ENCODE assay signal across 8 cellular contexts in the genomic region with DNA sequence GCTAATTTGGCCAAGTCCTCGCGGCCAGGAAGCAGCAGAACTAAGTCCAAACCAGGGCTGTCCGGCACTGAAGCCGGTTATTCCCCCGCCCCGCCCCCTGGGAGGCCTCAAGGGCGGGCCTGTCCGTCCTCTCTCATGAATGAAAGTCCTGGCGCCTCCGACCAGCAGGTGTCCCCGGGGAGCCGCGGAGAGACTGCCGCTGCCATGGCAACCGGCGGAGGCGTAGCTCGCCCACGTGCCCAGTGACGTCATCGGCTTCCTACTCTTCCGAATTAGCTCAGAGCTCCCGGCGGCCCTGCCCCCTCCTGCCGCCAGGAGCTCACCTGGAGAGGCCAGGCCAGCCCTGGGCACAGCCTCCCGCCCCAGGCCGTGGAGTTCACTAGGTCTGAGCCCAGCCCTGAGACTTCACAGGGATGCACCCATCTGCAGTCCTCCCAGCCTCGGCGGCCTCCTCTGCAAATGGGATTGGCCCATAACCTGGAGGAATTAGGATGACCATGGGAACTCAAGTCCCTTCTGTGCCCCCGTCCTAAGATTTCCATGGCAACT. TPM values are rescaled to one million over a fixed set of nuclear protein-coding genes. Genes with fewer than 3 reads are reported as not detected.
DNase-seq lines count a peak whose midpoint lies in the region; ATAC-seq and TF ChIP-seq lines count a peak whose summit lies in the region.

No MANE protein-coding gene starts in this region.

- no peaks in the 10 kb centered on the region for H3K36me3 Mint-ChIP-seq in T-helper 1 cell treated with Interleukin-12 subunit alpha and Interleukin-12 subunit beta and Interleukin-4 antibody, amounts not matched to agents 30 μg/mL and 1 μg/mL, for 36 hours (ENCODE audit: low read depth)

- no peaks in the 10 kb centered on the region for H3K27me3 Mint-ChIP-seq in T-helper 1 cell treated with Interleukin-12 subunit alpha and Interleukin-12 subunit beta and Interleukin-4 antibody, amounts not matched to agents 30 μg/mL and 1 μg/mL, for 36 hours (ENCODE audit: low read depth)

- DNase-seq in GM12864 (ENCODE audit: low read depth), result peak; percentile 92
- peak; percentile 80 for DNase-seq in NCI-H1694 (lab: John Stamatoyannopoulos, UW)
- peak; percentile 61 to 99 (median 96) for DNase-seq in amygdala (lab: John Stamatoyannopoulos, UW)
- DNase-seq in left cardiac atrium, result peak; percentile 99
- DNase-seq in posterior cingulate gyrus, result peak; percentile 98 to 100 (median 100)
- DNase-seq in upper lobe of left lung, result peak; percentile 98 to 100

- peak overlapping the region; percentile 83 to 95 (median 90) for H3K27ac ChIP-seq in upper lobe of left lung

- peak in 1 of 4 donors; percentile 68 for TF ChIP-seq EP300 in upper lobe of left lung (IDR thresholded peaks at IDR 0.05)

- TF ChIP-seq CTCF in GM12864 (IDR thresholded peaks at IDR 0.05; ENCODE audit: low read depth, low read length, missing control alignments) (peak; percentile 67), upper lobe of left lung (IDR thresholded peaks at IDR 0.05) (peak; percentile 76 to 98 (median 96))

- H3K4me3 ChIP-seq in GM12864 (ENCODE audit: low read depth, low read length), result peak overlapping the region; percentile 64
- peak overlapping the region; percentile 74 to 90 (median 83) for H3K4me3 ChIP-seq in upper lobe of left lung

- ATAC-seq in HG02763 (IDR thresholded peaks at IDR 0.05; ENCODE audit: unreplicated experiment), result peak; percentile 47
- ATAC-seq in left cardiac atrium, result peak; percentile 70 to 74
- peak; percentile 80 to 91 for ATAC-seq in upper lobe of left lung (ENCODE audit: low FRiP score in 2 of 2)

- intact Hi-C loops in left cardiac atrium (cut with DNase I) (loop anchor here (5.0 to 10.0 kb wide), 2 partner anchors 95 to 162 kb away; no protein-coding TSS in a partner anchor), posterior cingulate gyrus (cut with DNase I) (loop anchor here (2.0 kb wide), 2 partner anchors 13 to 161 kb away; partner anchors contain the start of gene CDK10)

- peak overlapping the region; percentile 59 for H3K27ac Mint-ChIP-seq in T-helper 1 cell treated with Interleukin-12 subunit alpha and Interleukin-12 subunit beta and Interleukin-4 antibody, amounts not matched to agents 30 μg/mL and 1 μg/mL, for 36 hours

- peak overlapping the region; percentile 56 for H3K4me3 Mint-ChIP-seq in T-helper 1 cell treated with Interleukin-12 subunit alpha and Interleukin-12 subunit beta and Interleukin-4 antibody, amounts not matched to agents 30 μg/mL and 1 μg/mL, for 36 hours

- H3K9me3 ChIP-seq in upper lobe of left lung, result no peaks in the 10 kb centered on the region

- H3K4me1 ChIP-seq in upper lobe of left lung, result peaks cover 15 to 39% (median 23%) of the 10 kb centered on the region in 4 donors

- peak in 2 of 4 donors; percentile 15 to 50 for TF ChIP-seq POLR2A in upper lobe of left lung (IDR thresholded peaks at IDR 0.05)

- 0 to 4% methylated on average over 10 to 14 of the region's 30 CpGs for WGBS in upper lobe of left lung, 2 donors

- H3K27me3 ChIP-seq in upper lobe of left lung, result no peaks in the 10 kb centered on the region

- H3K9me3 Mint-ChIP-seq in T-helper 1 cell treated with Interleukin-12 subunit alpha and Interleukin-12 subunit beta and Interleukin-4 antibody, amounts not matched to agents 30 μg/mL and 1 μg/mL, for 36 hours, result no peaks in the 10 kb centered on the region

- H3K4me1 Mint-ChIP-seq in T-helper 1 cell treated with Interleukin-12 subunit alpha and Interleukin-12 subunit beta and Interleukin-4 antibody, amounts not matched to agents 30 μg/mL and 1 μg/mL, for 36 hours (ENCODE audit: low read depth), result peaks cover 8% of the 10 kb centered on the region

- H3K36me3 ChIP-seq in upper lobe of left lung, result peaks cover 0 to 31% (median 19%) of the 10 kb centered on the region in 4 donors

RNA-seq across cellular contexts. Expression of gene SPATA2L, which starts 1.3 kb away (rescaled TPM):
- total RNA-seq in left cardiac atrium, result 1 to 10 TPM; 4.5 to 7.1 TPM
- 10 to 100 TPM; 11.5 to 49.3 (median 26.5) TPM for total RNA-seq in upper lobe of left lung

RNA-seq across cellular contexts. Expression of gene CDK10, which starts 13.7 kb away (rescaled TPM):
- 10 to 100 TPM; 22.6 to 28.0 TPM for total RNA-seq in left cardiac atrium
- total RNA-seq in upper lobe of left lung, result 100 to 1,000 TPM in 2 of 6 donors, 10 to 100 TPM in 4; 38.4 to 197 (median 85.3) TPM

RNA-seq across cellular contexts. Expression of gene VPS9D1, which starts 20.5 kb away (rescaled TPM):
- total RNA-seq in left cardiac atrium (10 to 100 TPM; 11.6 to 12.6 TPM), upper lobe of left lung (10 to 100 TPM in 5 of 6 donors, 1 to 10 TPM in 1; 7.4 to 45.1 (median 20.2) TPM)

RNA-seq across cellular contexts. Expression of gene ZNF276, which starts 21.2 kb away (rescaled TPM):
- total RNA-seq in left cardiac atrium (10 to 100 TPM; 11.9 to 18.2 TPM), upper lobe of left lung (100 to 1,000 TPM in 1 of 6 donors, 10 to 100 TPM in 5; 28.6 to 172 (median 39.0) TPM)

RNA-seq across cellular contexts. Expression of gene SPATA33, which starts 42.5 kb away (rescaled TPM):
- total RNA-seq in left cardiac atrium (1 to 10 TPM; 2.4 to 3.6 TPM), upper lobe of left lung (10 to 100 TPM in 3 of 6 donors, 1 to 10 TPM in 3; 5.8 to 22.0 (median 8.8) TPM)

Comparison
In these comparisons a context has a peak if more than half of its experiments do, and no peak if none do; other contexts are left out.
1. Peak in every context shown above with its lines: DNase-seq, ATAC-seq, H3K4me3 ChIP-seq and H3K27ac ChIP-seq.